In the genomic region with DNA sequence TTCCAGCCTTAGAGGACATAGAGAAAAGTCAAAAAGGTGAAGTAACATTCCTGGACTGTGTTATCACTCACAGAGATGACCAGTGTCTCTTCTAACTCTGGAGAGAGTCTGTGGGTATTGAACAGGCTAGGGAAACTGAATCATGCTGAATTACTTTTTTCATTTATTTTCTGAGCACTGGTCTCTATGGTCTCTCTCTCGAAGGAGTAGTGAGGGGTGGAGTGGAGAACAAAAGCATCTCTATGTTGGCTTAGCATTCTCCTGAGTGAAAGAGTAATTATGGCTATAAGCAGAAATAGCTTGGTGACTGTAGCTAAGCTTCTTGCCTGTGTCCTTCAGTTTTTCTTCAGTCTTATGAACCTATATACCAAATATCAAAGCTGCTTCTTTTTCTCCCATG, we compare ENCODE assay signal across 15 cellular contexts.
"Had no signal": no experiment of that assay in that cellular context is flagged by ENCODE, and none has a peak within 500 bp of the region (broad histone marks: within the 10 kb centered on the region; RNA-seq: fewer than 3 reads in every experiment).

No MANE protein-coding gene starts in this region.

- H3K4me3 Mint-ChIP-seq: effector memory CD8-positive, alpha-beta T cell; naive thymus-derived CD8-positive, alpha-beta T cell had no signal

- H3K4me1 ChIP-seq: esophagus squamous epithelium, pancreas, prostate gland, right lobe of liver had no signal

- H3K4me3 ChIP-seq: esophagus squamous epithelium, mucosa of descending colon, pancreas, prostate gland, right lobe of liver, skin epidermis had no signal

- H3K27ac Mint-ChIP-seq: effector memory CD8-positive, alpha-beta T cell had no signal

- DNase-seq: effector memory CD8-positive, alpha-beta T cell; esophagus squamous epithelium; foreskin fibroblast; kidney; left colon; mammary epithelial cell; mucosa of descending colon; naive thymus-derived CD8-positive, alpha-beta T cell; pancreas; right lobe of liver; stimulated activated CD4-positive, alpha-beta T cell treated with anti-CD3 and anti-CD28 coated beads, Interleukin-12 subunit alpha, Interleukin-12 subunit beta, amount 100 ng/mL, for 4 hours; stimulated activated naive CD4-positive, alpha-beta T cell; trophoblast cell had no signal

- H3K27me3 ChIP-seq: esophagus squamous epithelium, right lobe of liver had no signal

- H3K36me3 Mint-ChIP-seq: naive thymus-derived CD8-positive, alpha-beta T cell had no signal

- H3K4me1 Mint-ChIP-seq: naive thymus-derived CD8-positive, alpha-beta T cell had no signal

- ATAC-seq: effector memory CD8-positive, alpha-beta T cell; left colon; mucosa of descending colon; naive thymus-derived CD8-positive, alpha-beta T cell; pancreas; right lobe of liver had no signal

- H3K27me3 Mint-ChIP-seq: effector memory CD8-positive, alpha-beta T cell had no signal

- H3K36me3 ChIP-seq: esophagus squamous epithelium, pancreas, prostate gland, right lobe of liver had no signal

- H3K27ac ChIP-seq: esophagus squamous epithelium, pancreas, prostate gland, right lobe of liver, skin epidermis had no signal

- H3K9me3 ChIP-seq: esophagus squamous epithelium, mucosa of descending colon, pancreas, prostate gland, right lobe of liver had no signal
